24 cellular contexts compared by ENCODE assay signal in genomic region chr20:32495949-32496348, GRCh38.
A peak's percentile ranks its signal among the peaks of the same experiment; 100 is the strongest.
DNase-seq lines count a peak whose midpoint lies in the region; ATAC-seq and TF ChIP-seq lines count a peak whose summit lies in the region.
"Had no signal": no experiment of that assay in that cellular context is flagged by ENCODE, and none has a peak within 500 bp of the region (broad histone marks: within the 10 kb centered on the region; RNA-seq: fewer than 3 reads in every experiment).

No MANE protein-coding gene starts in this region.

- CTCF ChIA-PET in CD4-positive, alpha-beta T cell (lab: Charles Lee) = interaction anchor here (1.4 kb wide), 1 partner anchor 10 kb away, joined by 6 read pairs; no protein-coding TSS in a partner anchor
- CTCF ChIA-PET in activated CD4-positive, alpha-beta T cell treated with anti-CD3 and anti-CD28 coated beads for 36 hours (lab: Charles Lee) = no interaction called here

- H3K36me3 Mint-ChIP-seq in CD4-positive, alpha-beta T cell (ENCODE audit: low read depth) = peaks cover 65% of the 10 kb centered on the region
- peaks cover 6% of the 10 kb centered on the region for H3K36me3 Mint-ChIP-seq in glutamatergic neuron (ENCODE audit: unreplicated experiment)
- peaks cover 5% of the 10 kb centered on the region for H3K36me3 Mint-ChIP-seq in activated CD4-positive, alpha-beta T cell treated with anti-CD3 and anti-CD28 coated beads for 36 hours (ENCODE audit: low read depth)

- POLR2A ChIA-PET in CD4-positive, alpha-beta T cell (lab: Charles Lee) = interaction anchor here (1.9 kb wide), 1 partner anchor 13 kb away, joined by 6 read pairs; no protein-coding TSS in a partner anchor
- POLR2A ChIA-PET in activated CD4-positive, alpha-beta T cell treated with anti-CD3 and anti-CD28 coated beads for 36 hours (lab: Charles Lee) = no interaction called here

- intact Hi-C loops in CD4-positive, alpha-beta T cell (cut with DNase I, micrococcal nuclease) = no loop called here
- intact Hi-C loops in posterior vena cava (cut with DNase I) = no loop called here
- intact Hi-C loops in activated CD4-positive, alpha-beta T cell treated with anti-CD3 and anti-CD28 coated beads for 36 hours (cut with DNase I, micrococcal nuclease) = no loop called here

- no peak overlapping the region for H3K27ac ChIP-seq in CD4-positive, alpha-beta T cell (ENCODE audit: low read depth, low read length)
- H3K27ac ChIP-seq: coronary artery, esophagus muscularis mucosa, foreskin keratinocyte, WERI-Rb-1 had no signal

- H3K9me3 Mint-ChIP-seq in CD4-positive, alpha-beta T cell = no peaks in the 10 kb centered on the region
- H3K9me3 Mint-ChIP-seq in glutamatergic neuron (ENCODE audit: unreplicated experiment) = peaks cover 10% of the 10 kb centered on the region
- no peaks in the 10 kb centered on the region for H3K9me3 Mint-ChIP-seq in activated CD4-positive, alpha-beta T cell treated with anti-CD3 and anti-CD28 coated beads for 36 hours (ENCODE audit: low read depth)
- H3K9me3 Mint-ChIP-seq: activated CD4-positive, alpha-beta T cell treated with anti-CD3 and anti-CD28 coated beads, Interleukin-2, amount 10 ng/mL, durations not matched to agents 24 days and 14 days had no signal

- DNase-seq in CD4-positive, alpha-beta T cell = no peak
- peak; percentile 17 for DNase-seq in H7
- peak; percentile 13 for DNase-seq in glutamatergic neuron
- peak; percentile 28 for DNase-seq in posterior vena cava (ENCODE audit: low spot score)
- no peak for DNase-seq in NCI-H1417 (lab: John Stamatoyannopoulos, UW)
- DNase-seq in stimulated activated CD4-positive, alpha-beta T cell treated with anti-CD3 and anti-CD28 coated beads, Interleukin-4, amount 100 ng/mL, for 1 hour = no peak
- no peak for DNase-seq in activated CD4-positive, alpha-beta T cell treated with anti-CD3 and anti-CD28 coated beads for 36 hours
- DNase-seq: activated CD4-positive, alpha-beta T cell treated with anti-CD3 and anti-CD28 coated beads, Interleukin-2, amount 10 ng/mL, durations not matched to agents 24 days and 14 days; activated gamma-delta T cell; activated T-cell treated with anti-CD3 and anti-CD28 coated beads, Interleukin-2, amount 50 U/mL, for 1 hour; amygdala; foreskin keratinocyte; IMR-90; NCI-H187 treated with DMSO at 0.1 percent for 48 hours; NCI-H2171 treated with DMSO at 0.1 percent for 48 hours; NCI-H524; occipital lobe; PC-3; T-helper 9 cell; upper lobe of left lung; WERI-Rb-1 had no signal

- TF ChIP-seq CTCF in CD4-positive, alpha-beta T cell (IDR thresholded peaks at IDR 0.05) = no peak
- no peak for TF ChIP-seq CTCF in glutamatergic neuron (IDR thresholded peaks at IDR 0.05; ENCODE audit: partially characterized antibody, unreplicated experiment)

- no peaks in the 10 kb centered on the region for H3K9me3 ChIP-seq in CD4-positive, alpha-beta T cell (ENCODE audit: control insufficient read depth, low read length)
- H3K9me3 ChIP-seq: esophagus muscularis mucosa, upper lobe of left lung had no signal

- H3K4me1 Mint-ChIP-seq in CD4-positive, alpha-beta T cell (ENCODE audit: low read depth) = peaks cover 64% of the 10 kb centered on the region
- peaks cover 16% of the 10 kb centered on the region for H3K4me1 Mint-ChIP-seq in glutamatergic neuron (ENCODE audit: low read depth, unreplicated experiment)
- H3K4me1 Mint-ChIP-seq in activated CD4-positive, alpha-beta T cell treated with anti-CD3 and anti-CD28 coated beads for 36 hours = peaks cover 27% of the 10 kb centered on the region

- H3K27me3 ChIP-seq in CD4-positive, alpha-beta T cell (ENCODE audit: control insufficient read depth, insufficient read depth, low read length) = no peaks in the 10 kb centered on the region
- H3K27me3 ChIP-seq in H7 (ENCODE audit: control insufficient read depth, insufficient read depth, low read length) = no peaks in the 10 kb centered on the region
- H3K27me3 ChIP-seq: esophagus muscularis mucosa, upper lobe of left lung had no signal

- H3K4me3 ChIP-seq in H7 (ENCODE audit: insufficient read depth, low read depth, low read length) = no peak overlapping the region
- H3K4me3 ChIP-seq: coronary artery, esophagus muscularis mucosa, upper lobe of left lung had no signal

- no peaks in the 10 kb centered on the region for H3K27me3 Mint-ChIP-seq in CD4-positive, alpha-beta T cell
- H3K27me3 Mint-ChIP-seq in glutamatergic neuron (ENCODE audit: unreplicated experiment) = peaks cover 8% of the 10 kb centered on the region
- no peaks in the 10 kb centered on the region for H3K27me3 Mint-ChIP-seq in activated CD4-positive, alpha-beta T cell treated with anti-CD3 and anti-CD28 coated beads for 36 hours
- H3K27me3 Mint-ChIP-seq: activated CD4-positive, alpha-beta T cell treated with anti-CD3 and anti-CD28 coated beads, Interleukin-2, amount 10 ng/mL, durations not matched to agents 24 days and 14 days had no signal

- no peaks in the 10 kb centered on the region for H3K36me3 ChIP-seq in H7 (replicated peaks; ENCODE audit: control insufficient read depth, insufficient read depth, low read length)
- H3K36me3 ChIP-seq: esophagus muscularis mucosa, upper lobe of left lung had no signal

- H3K4me3 Mint-ChIP-seq in CD4-positive, alpha-beta T cell = no peak overlapping the region
- no peak overlapping the region for H3K4me3 Mint-ChIP-seq in glutamatergic neuron (ENCODE audit: unreplicated experiment)
- no peak overlapping the region for H3K4me3 Mint-ChIP-seq in activated CD4-positive, alpha-beta T cell treated with anti-CD3 and anti-CD28 coated beads for 36 hours
- H3K4me3 Mint-ChIP-seq: activated CD4-positive, alpha-beta T cell treated with anti-CD3 and anti-CD28 coated beads, Interleukin-2, amount 10 ng/mL, durations not matched to agents 24 days and 14 days had no signal

- no peak for ATAC-seq in CD4-positive, alpha-beta T cell (ENCODE audit: poor library complexity)
- no peak for ATAC-seq in activated CD4-positive, alpha-beta T cell treated with anti-CD3 and anti-CD28 coated beads for 36 hours
- ATAC-seq: foreskin keratinocyte, PC-3, Right ventricle myocardium inferior had no signal

- peak overlapping the region; percentile 73 for H3K27ac Mint-ChIP-seq in CD4-positive, alpha-beta T cell
- no peak overlapping the region for H3K27ac Mint-ChIP-seq in glutamatergic neuron (ENCODE audit: unreplicated experiment)
- H3K27ac Mint-ChIP-seq in activated CD4-positive, alpha-beta T cell treated with anti-CD3 and anti-CD28 coated beads for 36 hours = no peak overlapping the region
- H3K27ac Mint-ChIP-seq: activated CD4-positive, alpha-beta T cell treated with anti-CD3 and anti-CD28 coated beads, Interleukin-2, amount 10 ng/mL, durations not matched to agents 24 days and 14 days had no signal

Comparison
In these comparisons a context has a peak if more than half of its experiments do, and no peak if none do; other contexts are left out.
1. DNase-seq: peak in H7 (single experiment), glutamatergic neuron (single experiment) and posterior vena cava (single experiment); none in CD4-positive, alpha-beta T cell (0 of 10), NCI-H1417 (0 of 3), stimulated activated CD4-positive, alpha-beta T cell treated with anti-CD3 and anti-CD28 coated beads, Interleukin-4, amount 100 ng/mL, for 1 hour (single experiment) and activated CD4-positive, alpha-beta T cell treated with anti-CD3 and anti-CD28 coated beads for 36 hours (single experiment).